ENCODE assay signal across 12 cellular contexts in the genomic region with DNA sequence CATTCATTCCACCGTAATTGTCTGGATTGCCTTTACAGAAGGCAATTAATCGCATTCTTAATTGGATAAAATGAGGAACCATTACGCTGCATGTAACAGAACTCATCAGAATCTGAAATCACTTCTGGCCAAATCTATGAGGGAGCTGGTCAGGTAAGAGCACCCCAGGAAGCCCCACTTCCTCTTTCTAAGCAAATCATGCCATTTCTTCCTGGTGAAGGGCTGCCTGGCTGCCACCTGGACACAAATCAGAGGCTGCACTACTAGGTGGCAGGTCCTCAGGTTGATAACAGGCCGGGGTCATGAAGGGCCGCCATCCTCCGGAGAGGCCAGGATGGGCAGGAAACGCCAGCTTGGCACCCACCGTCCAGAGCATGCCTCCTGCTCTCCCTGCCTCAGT.
DNase-seq lines count a peak whose midpoint lies in the region; ATAC-seq, FAIRE-seq and TF ChIP-seq lines count a peak whose summit lies in the region.
"Had no signal": no experiment of that assay in that cellular context is flagged by ENCODE, and none has a peak within 500 bp of the region (broad histone marks: within the 10 kb centered on the region; RNA-seq: fewer than 3 reads in every experiment).

No MANE protein-coding gene starts in this region.

- H3K36me3 Mint-ChIP-seq in chondrocyte (ENCODE audit: low read depth) = peaks cover 3% of the 10 kb centered on the region
- H3K36me3 Mint-ChIP-seq in stimulated activated effector memory CD8-positive, alpha-beta T cell treated with anti-CD3 and anti-CD28 coated beads, Interleukin-12 subunit alpha, Interleukin-12 subunit beta, amount 100 ng/mL, for 72 hours = peaks cover 40% of the 10 kb centered on the region

- TF ChIP-seq CTCF in chondrocyte (IDR thresholded peaks at IDR 0.05) = no peak

- H3K27me3 Mint-ChIP-seq in chondrocyte (ENCODE audit: low read depth) = no peaks in the 10 kb centered on the region

- no peak for TF ChIP-seq POLR2A in GM12891 (IDR thresholded peaks at IDR 0.05; ENCODE audit: low read depth, low read length)
- no peak for TF ChIP-seq POLR2A in GM18505 (IDR thresholded peaks at IDR 0.05; ENCODE audit: borderline replicate concordance, extremely low read depth, insufficient read depth, insufficient read length)

- ATAC-seq in GM21723 (IDR thresholded peaks at IDR 0.05; ENCODE audit: unreplicated experiment) (peak; percentile 46), HG03280 (IDR thresholded peaks at IDR 0.05; ENCODE audit: unreplicated experiment) (no peak), GM18505 (IDR thresholded peaks at IDR 0.05; ENCODE audit: unreplicated experiment) (no peak)
- no peak for ATAC-seq in stimulated activated effector memory CD8-positive, alpha-beta T cell treated with anti-CD3 and anti-CD28 coated beads, Interleukin-12 subunit alpha, Interleukin-12 subunit beta, amount 100 ng/mL, for 72 hours

- no peak overlapping the region for H3K4me3 Mint-ChIP-seq in chondrocyte (ENCODE audit: unreplicated experiment)
- no peak overlapping the region for H3K4me3 Mint-ChIP-seq in stimulated activated effector memory CD8-positive, alpha-beta T cell treated with anti-CD3 and anti-CD28 coated beads, Interleukin-12 subunit alpha, Interleukin-12 subunit beta, amount 100 ng/mL, for 72 hours
- H3K4me3 Mint-ChIP-seq: neural crest cell had no signal

- peak; percentile 79 for FAIRE-seq in GM12891 (lab: Jason Lieb, UNC)

- peak overlapping the region; percentile 14 for H3K27ac Mint-ChIP-seq in chondrocyte (ENCODE audit: unreplicated experiment)
- H3K27ac Mint-ChIP-seq in stimulated activated effector memory CD8-positive, alpha-beta T cell treated with anti-CD3 and anti-CD28 coated beads, Interleukin-12 subunit alpha, Interleukin-12 subunit beta, amount 100 ng/mL, for 72 hours = peak overlapping the region; percentile 68

- H3K9me3 Mint-ChIP-seq in chondrocyte (ENCODE audit: low read depth) = no peaks in the 10 kb centered on the region
- H3K9me3 Mint-ChIP-seq in stimulated activated effector memory CD8-positive, alpha-beta T cell treated with anti-CD3 and anti-CD28 coated beads, Interleukin-12 subunit alpha, Interleukin-12 subunit beta, amount 100 ng/mL, for 72 hours = no peaks in the 10 kb centered on the region
- H3K9me3 Mint-ChIP-seq: neural crest cell had no signal

- DNase-seq in GM12891 (ENCODE audit: insufficient read length, low spot score) (peak; percentile 60), chondrocyte (ENCODE audit: low spot score) (no peak), hepatic stellate cell (ENCODE audit: low spot score) (no peak)
- no peak for DNase-seq in stimulated activated effector memory CD8-positive, alpha-beta T cell treated with anti-CD3 and anti-CD28 coated beads, Interleukin-12 subunit alpha, Interleukin-12 subunit beta, amount 100 ng/mL, for 72 hours (ENCODE audit: low spot score in 2 of 2)
- DNase-seq: islet precursor cell; NCI-H226; Right ventricle myocardium superior; stimulated activated CD4-positive, alpha-beta T cell treated with anti-CD3 and anti-CD28 coated beads, Interleukin-12 subunit alpha, Interleukin-12 subunit beta, amount 100 ng/mL, for 4 hours had no signal

- peaks cover 41% of the 10 kb centered on the region for H3K4me1 Mint-ChIP-seq in chondrocyte (ENCODE audit: low read depth)
- H3K4me1 Mint-ChIP-seq in stimulated activated effector memory CD8-positive, alpha-beta T cell treated with anti-CD3 and anti-CD28 coated beads, Interleukin-12 subunit alpha, Interleukin-12 subunit beta, amount 100 ng/mL, for 72 hours = peaks cover 77% of the 10 kb centered on the region

TF ChIP-seq in GM12891, 5 proteins besides CTCF, POLR2A, EP300 and RAD21:
- TF ChIP-seq SPI1 (IDR thresholded peaks at IDR 0.05; ENCODE audit: low read depth, low read length) = peak; percentile 99
- TF ChIP-seq PAX5 (IDR thresholded peaks at IDR 0.05; ENCODE audit: insufficient read depth, low read length, severe bottlenecking) = no peak
- TF ChIP-seq POLR2AphosphoS5 (IDR thresholded peaks at IDR 0.05; ENCODE audit: low read depth, low read length) = no peak
TF ChIP-seq in GM12891: peak in this region for 1.
